In genomic region chr18:48947583-48947982, GRCh38 we compare ENCODE assay signal across 8 cellular contexts. TPM values are rescaled to one million over a fixed set of nuclear protein-coding genes. Genes with fewer than 3 reads are reported as not detected.
DNase-seq lines count a peak whose midpoint lies in the region; ATAC-seq and TF ChIP-seq lines count a peak whose summit lies in the region.

No MANE protein-coding gene starts in this region.

- H3K27me3 ChIP-seq in SK-N-SH (ENCODE audit: insufficient read depth) (no peaks in the 10 kb centered on the region), iPS-20b (ENCODE audit: insufficient read depth, low read length) (peaks cover 43% of the 10 kb centered on the region; the same call in 1 of the 2 replicates)

- no peaks in the 10 kb centered on the region for H3K9me3 ChIP-seq in SK-N-SH
- no peaks in the 10 kb centered on the region for H3K9me3 ChIP-seq in iPS-20b (ENCODE audit: insufficient read depth, low read depth, low read length)

- peak overlapping the region; percentile 84 to 96 for H3K27ac ChIP-seq in SK-N-SH (ENCODE audit: low read depth in 2 of 2, low read length in 1 of 2)
- H3K27ac ChIP-seq in iPS-20b (ENCODE audit: low read length): no peak overlapping the region

- no peak for TF ChIP-seq EP300 in SK-N-SH (IDR thresholded peaks at IDR 0.05; ENCODE audit: borderline replicate concordance in 1 of 2, low read depth in 1 of 2, low read length in 1 of 2)

- H3K9me2 ChIP-seq in SK-N-SH: no peaks in the 10 kb centered on the region

- 0% methylated on average over 3 of the region's 3 CpGs for WGBS in SK-N-SH (ENCODE audit: low lambda C conversion rate)

- peaks cover 91% of the 10 kb centered on the region for H3K79me2 ChIP-seq in SK-N-SH (ENCODE audit: insufficient read depth)

- no peak for ATAC-seq in SK-N-SH treated with all-trans-retinoic acid at 6 μM for 48 hours
- ATAC-seq in stimulated activated effector memory CD8-positive, alpha-beta T cell treated with anti-CD3 and anti-CD28 coated beads, Interleukin-12 subunit alpha, Interleukin-12 subunit beta, amount 100 ng/mL, for 72 hours: no peak
- no peak for ATAC-seq in HG03025 (IDR thresholded peaks at IDR 0.05; ENCODE audit: low FRiP score, unreplicated experiment)

- peak; percentile 68 for DNase-seq in SK-N-SH
- DNase-seq in activated T-helper 2 cell treated with anti-CD3 and anti-CD28 coated beads, Interferon-gamma antibody, Interleukin-2, Interleukin-4, amounts not matched to agents 10 μg/mL and 5 μg/mL and 100 μg/mL, durations not matched to agents 14 hours and 24 hours and 36 hours (ENCODE audit: low spot score): no peak
- DNase-seq in stimulated activated effector memory CD8-positive, alpha-beta T cell treated with anti-CD3 and anti-CD28 coated beads, Interleukin-12 subunit alpha, Interleukin-12 subunit beta, amount 100 ng/mL, for 72 hours (ENCODE audit: low spot score in 2 of 2): no peak
- DNase-seq in NAMALWA (ENCODE audit: low spot score): no peak
- DNase-seq in central memory CD4-positive, alpha-beta T cell: no peak

- H3K4me1 ChIP-seq in SK-N-SH (ENCODE audit: control insufficient read depth in 1 of 2, insufficient read depth in 2 of 2, low read depth in 1 of 2, low read length in 1 of 2) (peaks cover 29 to 45% of the 10 kb centered on the region in 2 experiments), iPS-20b (ENCODE audit: insufficient read depth, low read length) (peaks cover 33% of the 10 kb centered on the region)

- H3K36me3 ChIP-seq in SK-N-SH (replicated peaks in 1 of 2; ENCODE audit: control insufficient read depth in 1 of 2, insufficient read depth in 2 of 2, low read length in 1 of 2): peaks cover 23 to 53% of the 10 kb centered on the region in 2 experiments
- H3K36me3 ChIP-seq in iPS-20b (ENCODE audit: insufficient read depth, low read depth, low read length): peaks cover 46% of the 10 kb centered on the region

- peaks cover 67% of the 10 kb centered on the region for H3F3A ChIP-seq in SK-N-SH (replicated peaks; ENCODE audit: insufficient read depth)

- intact Hi-C loops in activated T-helper 2 cell treated with anti-CD3 and anti-CD28 coated beads, Interferon-gamma antibody, Interleukin-2, Interleukin-4, amounts not matched to agents 10 μg/mL and 5 μg/mL and 100 μg/mL, durations not matched to agents 14 hours and 24 hours and 36 hours (cut with micrococcal nuclease): loop anchor here (5.0 to 10.0 kb wide), 4 partner anchors 113 to 1337 kb away; partner anchors contain the start of genes CXXC1, MBD1 and SMAD2

- H3K36me3 Mint-ChIP-seq in activated T-helper 2 cell treated with anti-CD3 and anti-CD28 coated beads, Interferon-gamma antibody, Interleukin-2, Interleukin-4, amounts not matched to agents 10 μg/mL and 5 μg/mL and 100 μg/mL, durations not matched to agents 14 hours and 24 hours and 36 hours (ENCODE audit: low read depth): peaks cover 70% of the 10 kb centered on the region
- H3K36me3 Mint-ChIP-seq in stimulated activated effector memory CD8-positive, alpha-beta T cell treated with anti-CD3 and anti-CD28 coated beads, Interleukin-12 subunit alpha, Interleukin-12 subunit beta, amount 100 ng/mL, for 72 hours: peaks cover 96% of the 10 kb centered on the region

- H4K20me1 ChIP-seq in SK-N-SH (ENCODE audit: insufficient read depth): peaks cover 85% of the 10 kb centered on the region

- peak overlapping the region; percentile 91 for H3K9ac ChIP-seq in SK-N-SH
- no peak overlapping the region for H3K9ac ChIP-seq in iPS-20b (ENCODE audit: low read depth, low read length)

- CTCF ChIA-PET in SK-N-SH (lab: Yijun Ruan, JAX): interaction anchor here (0.9 to 4.4 kb wide), 4 partner anchors 50 to 222 kb away, joined by 3 to 16 read pairs (median 4); no protein-coding TSS in a partner anchor

- H3K4me3 ChIP-seq in SK-N-SH (ENCODE audit: low read depth in 2 of 2, low read length in 1 of 2): peak overlapping the region; percentile 92 to 98
- H3K4me3 ChIP-seq in iPS-20b (ENCODE audit: low read length): peak overlapping the region; percentile 86

- TF ChIP-seq CTCF in SK-N-SH (IDR thresholded peaks at IDR 0.05): no peak

- H3K4me2 ChIP-seq in SK-N-SH: peak overlapping the region; percentile 91

- peak overlapping the region; percentile 95 for H3K4me3 Mint-ChIP-seq in activated T-helper 2 cell treated with anti-CD3 and anti-CD28 coated beads, Interferon-gamma antibody, Interleukin-2, Interleukin-4, amounts not matched to agents 10 μg/mL and 5 μg/mL and 100 μg/mL, durations not matched to agents 14 hours and 24 hours and 36 hours (ENCODE audit: low read depth)
- H3K4me3 Mint-ChIP-seq in stimulated activated effector memory CD8-positive, alpha-beta T cell treated with anti-CD3 and anti-CD28 coated beads, Interleukin-12 subunit alpha, Interleukin-12 subunit beta, amount 100 ng/mL, for 72 hours: peak overlapping the region; percentile 91

- POLR2A ChIA-PET in SK-N-SH (lab: Yijun Ruan, JAX): interaction anchor here (0.6 to 1.6 kb wide), 2 partner anchors 88 to 89 kb away, joined by 3 to 7 read pairs; no protein-coding TSS in a partner anchor

- no peak overlapping the region for H3K27ac Mint-ChIP-seq in activated T-helper 2 cell treated with anti-CD3 and anti-CD28 coated beads, Interferon-gamma antibody, Interleukin-2, Interleukin-4, amounts not matched to agents 10 μg/mL and 5 μg/mL and 100 μg/mL, durations not matched to agents 14 hours and 24 hours and 36 hours
- peak overlapping the region; percentile 90 for H3K27ac Mint-ChIP-seq in stimulated activated effector memory CD8-positive, alpha-beta T cell treated with anti-CD3 and anti-CD28 coated beads, Interleukin-12 subunit alpha, Interleukin-12 subunit beta, amount 100 ng/mL, for 72 hours

- peak; percentile 18; the same call in 1 of the 2 replicates for TF ChIP-seq RAD21 in SK-N-SH (IDR thresholded peaks at IDR 0.05; ENCODE audit: low read length)

- H2AFZ ChIP-seq in SK-N-SH (ENCODE audit: low read depth): no peak overlapping the region

- no peaks in the 10 kb centered on the region for H3K27me3 Mint-ChIP-seq in activated T-helper 2 cell treated with anti-CD3 and anti-CD28 coated beads, Interferon-gamma antibody, Interleukin-2, Interleukin-4, amounts not matched to agents 10 μg/mL and 5 μg/mL and 100 μg/mL, durations not matched to agents 14 hours and 24 hours and 36 hours (ENCODE audit: low read depth)

- peaks cover 56% of the 10 kb centered on the region for H3K4me1 Mint-ChIP-seq in activated T-helper 2 cell treated with anti-CD3 and anti-CD28 coated beads, Interferon-gamma antibody, Interleukin-2, Interleukin-4, amounts not matched to agents 10 μg/mL and 5 μg/mL and 100 μg/mL, durations not matched to agents 14 hours and 24 hours and 36 hours (ENCODE audit: low read depth)
- H3K4me1 Mint-ChIP-seq in stimulated activated effector memory CD8-positive, alpha-beta T cell treated with anti-CD3 and anti-CD28 coated beads, Interleukin-12 subunit alpha, Interleukin-12 subunit beta, amount 100 ng/mL, for 72 hours: peaks cover 62% of the 10 kb centered on the region

- no peaks in the 10 kb centered on the region for H3K9me3 Mint-ChIP-seq in activated T-helper 2 cell treated with anti-CD3 and anti-CD28 coated beads, Interferon-gamma antibody, Interleukin-2, Interleukin-4, amounts not matched to agents 10 μg/mL and 5 μg/mL and 100 μg/mL, durations not matched to agents 14 hours and 24 hours and 36 hours
- H3K9me3 Mint-ChIP-seq in stimulated activated effector memory CD8-positive, alpha-beta T cell treated with anti-CD3 and anti-CD28 coated beads, Interleukin-12 subunit alpha, Interleukin-12 subunit beta, amount 100 ng/mL, for 72 hours: no peaks in the 10 kb centered on the region

TF ChIP-seq in SK-N-SH, 30 proteins besides CTCF, POLR2A, EP300 and RAD21 (continues in another document):
- peak; percentile 20; the same call in 1 of the 2 replicates for TF ChIP-seq TCF12 (IDR thresholded peaks at IDR 0.05)
- no peak for TF ChIP-seq MEF2A (IDR thresholded peaks at IDR 0.05; ENCODE audit: borderline replicate concordance, low read depth)
- no peak for TF ChIP-seq CHD2 (IDR thresholded peaks at IDR 0.05; ENCODE audit: low read length, partially characterized antibody)
- peak; percentile 21; the same call in 1 of the 2 replicates for TF ChIP-seq TAF1 (IDR thresholded peaks at IDR 0.05; ENCODE audit: borderline replicate concordance, low read depth, low read length)
- peak; percentile 72 for TF ChIP-seq NFIC (IDR thresholded peaks at IDR 0.05; ENCODE audit: borderline replicate concordance)
- peak; percentile 28; the same call in 1 of the 2 replicates for TF ChIP-seq RCOR1 (IDR thresholded peaks at IDR 0.05; ENCODE audit: low read length)

TF ChIP-seq in SK-N-SH treated with all-trans-retinoic acid at 6 μM for 48 hours, 23 proteins besides CTCF, POLR2A, EP300 and RAD21 (continues in another document):
- TF ChIP-seq TSHZ2 (CRISPR knock-in tag; IDR thresholded peaks at IDR 0.05): no peak
- no peak for TF ChIP-seq RARB (CRISPR knock-in tag; IDR thresholded peaks at IDR 0.05)
- TF ChIP-seq ESRRG (CRISPR knock-in tag; IDR thresholded peaks at IDR 0.05): no peak

RNA-seq across cellular contexts. Expression of gene SMAD7, which starts 3.2 kb away (rescaled TPM):
- polyA plus RNA-seq in SK-N-SH (2012; rRNA removed): 19.1 and 20.0 TPM in 2 replicates
- polyA plus RNA-seq in SK-N-SH (2012; cell fraction: cytosol; rRNA removed): 11.3 and 14.5 TPM in 2 replicates
- polyA plus RNA-seq in SK-N-SH (2012; cell fraction: nucleus; rRNA removed): 15.2 and 26.8 TPM in 2 replicates
- 21.1 and 22.4 TPM in 2 replicates for total RNA-seq in activated T-helper 2 cell treated with anti-CD3 and anti-CD28 coated beads, Interferon-gamma antibody, Interleukin-2, Interleukin-4, amounts not matched to agents 10 μg/mL and 5 μg/mL and 100 μg/mL, durations not matched to agents 14 hours and 24 hours and 36 hours
